In genomic region chr10:36336315-36336714, GRCh38 we compare ENCODE assay signal across 30 cellular contexts.
DNase-seq lines count a peak whose midpoint lies in the region; TF ChIP-seq lines count a peak whose summit lies in the region.
"Had no signal": no experiment of that assay in that cellular context is flagged by ENCODE, and none has a peak within 500 bp of the region (broad histone marks: within the 10 kb centered on the region; RNA-seq: fewer than 3 reads in every experiment).

No MANE protein-coding gene starts in this region.

- no peak overlapping the region for H3K9ac ChIP-seq in mesenchymal stem cell (ENCODE audit: low read length)

- intact Hi-C loops in activated T-helper 1 cell treated with anti-CD3 and anti-CD28 coated beads, Interleukin-12 subunit alpha, Interleukin-12 subunit beta, Interleukin-2, Interleukin-4 antibody, amounts not matched to agents 30 ng/mL and 10 ng/mL and 1 ng/mL, durations not matched to agents 14 hours and 24 hours and 36 hours (cut with micrococcal nuclease), result no loop called here

- CTCF ChIA-PET in AG04450 (lab: Charles Lee), result no interaction called here

- no peak for TF ChIP-seq CTCF in AG04450 (IDR thresholded peaks at IDR 0.05; ENCODE audit: low read depth, low read length)
- TF ChIP-seq CTCF in glutamatergic neuron (IDR thresholded peaks at IDR 0.05; ENCODE audit: partially characterized antibody, unreplicated experiment), result no peak

- H3K9me3 ChIP-seq in AG04450 (ENCODE audit: control insufficient read depth, insufficient read depth, low read length) (no peaks in the 10 kb centered on the region), mesenchymal stem cell (ENCODE audit: control insufficient read depth, low read length) (no peaks in the 10 kb centered on the region)
- H3K9me3 ChIP-seq: neutrophil, psoas muscle had no signal

- no peak overlapping the region for H2BK5ac ChIP-seq in mesenchymal stem cell (ENCODE audit: low read depth, low read length, poor library complexity, severe bottlenecking)

- H2BK12ac ChIP-seq in mesenchymal stem cell (ENCODE audit: low read length in 2 of 2), result no peak overlapping the region

- H3K27me3 Mint-ChIP-seq in activated T-helper 1 cell treated with anti-CD3 and anti-CD28 coated beads, Interleukin-12 subunit alpha, Interleukin-12 subunit beta, Interleukin-2, Interleukin-4 antibody, amounts not matched to agents 30 ng/mL and 10 ng/mL and 1 ng/mL, durations not matched to agents 14 hours and 24 hours and 36 hours (ENCODE audit: insufficient read depth), result no peaks in the 10 kb centered on the region
- H3K27me3 Mint-ChIP-seq in glutamatergic neuron (ENCODE audit: unreplicated experiment), result no peaks in the 10 kb centered on the region
- H3K27me3 Mint-ChIP-seq: activated naive CD8-positive, alpha-beta T cell treated with anti-CD3 and anti-CD28 coated beads, Interleukin-2, amount 10 ng/mL, durations not matched to agents 7 days and 5 days; brain; CD4-positive, alpha-beta T cell; memory B cell; type B pancreatic cell had no signal

- H3K4me1 ChIP-seq in mesenchymal stem cell (ENCODE audit: control insufficient read depth, insufficient read depth, low read depth, low read length), result no peaks in the 10 kb centered on the region
- H3K4me1 ChIP-seq: psoas muscle had no signal

- no peaks in the 10 kb centered on the region for H3K79me1 ChIP-seq in mesenchymal stem cell (replicated peaks; ENCODE audit: low read length, poor library complexity, severe bottlenecking)

- no peak overlapping the region for H3K27ac Mint-ChIP-seq in activated T-helper 1 cell treated with anti-CD3 and anti-CD28 coated beads, Interleukin-12 subunit alpha, Interleukin-12 subunit beta, Interleukin-2, Interleukin-4 antibody, amounts not matched to agents 30 ng/mL and 10 ng/mL and 1 ng/mL, durations not matched to agents 14 hours and 24 hours and 36 hours
- H3K27ac Mint-ChIP-seq in glutamatergic neuron (ENCODE audit: unreplicated experiment), result no peak overlapping the region
- H3K27ac Mint-ChIP-seq: activated naive CD8-positive, alpha-beta T cell treated with anti-CD3 and anti-CD28 coated beads, Interleukin-2, amount 10 ng/mL, durations not matched to agents 7 days and 5 days; activated T-helper 2 cell treated with anti-CD3 and anti-CD28 coated beads, Interferon-gamma antibody, Interleukin-2, Interleukin-4, amounts not matched to agents 10 μg/mL and 5 μg/mL and 100 μg/mL, durations not matched to agents 14 hours and 24 hours and 36 hours; CD4-positive, alpha-beta T cell; memory B cell; type B pancreatic cell had no signal

- H2BK15ac ChIP-seq in mesenchymal stem cell (ENCODE audit: low read depth, poor library complexity, severe bottlenecking), result no peak overlapping the region

- H3K4me3 ChIP-seq in AG04450 (ENCODE audit: low read depth, low read length) (no peak overlapping the region), mesenchymal stem cell (ENCODE audit: insufficient read depth in 1 of 2, low read depth in 1 of 2, low read length in 2 of 2) (no peak overlapping the region)
- H3K4me3 ChIP-seq: psoas muscle had no signal

- H2AK5ac ChIP-seq in mesenchymal stem cell (ENCODE audit: low read length, severe bottlenecking), result no peak overlapping the region

- H3K14ac ChIP-seq in mesenchymal stem cell (ENCODE audit: low read length in 2 of 2), result no peak overlapping the region

- no CpG with 5 or more reads among the region's 2 CpGs for WGBS in mesenchymal stem cell

- H2BK120ac ChIP-seq in mesenchymal stem cell (ENCODE audit: low read depth, low read length), result no peak overlapping the region

- DNase-seq in AG04450 (ENCODE audit: low read depth, low spot score) (peak; percentile 7), GM04504 (ENCODE audit: low read depth) (peak; percentile 24), astrocyte of the hippocampus (ENCODE audit: low read depth, low spot score) (peak; percentile 25), mesenchymal stem cell (peak; percentile 63), NCI-H510A treated with DMSO at 0.1 percent for 48 hours (lab: John Stamatoyannopoulos, UW) (no peak), glutamatergic neuron (no peak), NCI-H510A (lab: John Stamatoyannopoulos, UW) (no peak)
- DNase-seq in activated T-helper 1 cell treated with anti-CD3 and anti-CD28 coated beads, Interleukin-12 subunit alpha, Interleukin-12 subunit beta, Interleukin-2, Interleukin-4 antibody, amounts not matched to agents 30 ng/mL and 10 ng/mL and 1 ng/mL, durations not matched to agents 14 hours and 24 hours and 36 hours (ENCODE audit: low spot score), result no peak
- DNase-seq: activated CD4-positive, alpha-beta T cell treated with anti-CD3 and anti-CD28 coated beads, Interleukin-2, amount 50 U/mL, for 4 hours; activated CD4-positive, CD25-positive, alpha-beta regulatory T cell; activated CD8-positive, alpha-beta memory T cell treated with anti-CD3 and anti-CD28 coated beads, Interleukin-2, amount 50 U/mL, for 48 hours; activated naive CD8-positive, alpha-beta T cell treated with anti-CD3 and anti-CD28 coated beads, Interleukin-2, amount 10 ng/mL, durations not matched to agents 7 days and 5 days; CD4-positive, alpha-beta T cell; effector CD4-positive, alpha-beta T cell; erythroblast; GF-D8; GOT3; KG1; left colon; MV-4-11; NCI-H146; NCI-H524; PC-3; psoas muscle; SHP77 treated with DMSO at 0.1 percent for 48 hours had no signal

- no peaks in the 10 kb centered on the region for H3K27me3 ChIP-seq in AG04450 (ENCODE audit: control insufficient read depth, insufficient read depth, low read length)
- H3K27me3 ChIP-seq in mesenchymal stem cell (ENCODE audit: control insufficient read depth in 1 of 2, insufficient read depth in 1 of 2, low read length in 2 of 2), result no peaks in the 10 kb centered on the region
- H3K27me3 ChIP-seq: neutrophil had no signal

- H4K8ac ChIP-seq in mesenchymal stem cell (ENCODE audit: low read length), result no peak overlapping the region

- no peak overlapping the region for H2AFZ ChIP-seq in mesenchymal stem cell (ENCODE audit: low read depth, low read length)

- no peaks in the 10 kb centered on the region for H3K4me1 Mint-ChIP-seq in activated T-helper 1 cell treated with anti-CD3 and anti-CD28 coated beads, Interleukin-12 subunit alpha, Interleukin-12 subunit beta, Interleukin-2, Interleukin-4 antibody, amounts not matched to agents 30 ng/mL and 10 ng/mL and 1 ng/mL, durations not matched to agents 14 hours and 24 hours and 36 hours (ENCODE audit: low read depth)
- H3K4me1 Mint-ChIP-seq in glutamatergic neuron (ENCODE audit: low read depth, unreplicated experiment), result peaks cover 6% of the 10 kb centered on the region
- H3K4me1 Mint-ChIP-seq: activated naive CD8-positive, alpha-beta T cell treated with anti-CD3 and anti-CD28 coated beads, Interleukin-2, amount 10 ng/mL, durations not matched to agents 7 days and 5 days; memory B cell had no signal

- peaks cover 9% of the 10 kb centered on the region for H3K9me3 Mint-ChIP-seq in activated T-helper 1 cell treated with anti-CD3 and anti-CD28 coated beads, Interleukin-12 subunit alpha, Interleukin-12 subunit beta, Interleukin-2, Interleukin-4 antibody, amounts not matched to agents 30 ng/mL and 10 ng/mL and 1 ng/mL, durations not matched to agents 14 hours and 24 hours and 36 hours
- no peaks in the 10 kb centered on the region for H3K9me3 Mint-ChIP-seq in glutamatergic neuron (ENCODE audit: unreplicated experiment)
- H3K9me3 Mint-ChIP-seq: activated naive CD8-positive, alpha-beta T cell treated with anti-CD3 and anti-CD28 coated beads, Interleukin-2, amount 10 ng/mL, durations not matched to agents 7 days and 5 days; type B pancreatic cell had no signal

- no peaks in the 10 kb centered on the region for H3K36me3 ChIP-seq in mesenchymal stem cell (ENCODE audit: control insufficient read depth in 1 of 2, insufficient read depth in 2 of 2, low read depth in 1 of 2, low read length in 2 of 2)
- H3K36me3 ChIP-seq: neutrophil had no signal

- H3K4ac ChIP-seq in mesenchymal stem cell (ENCODE audit: low read depth in 1 of 2, low read length in 2 of 2), result no peak overlapping the region

- H3K23ac ChIP-seq in mesenchymal stem cell (ENCODE audit: low read length in 2 of 2), result no peak overlapping the region

- no peak overlapping the region for H4K91ac ChIP-seq in mesenchymal stem cell (ENCODE audit: low read length)

- no peak overlapping the region for H3K4me2 ChIP-seq in mesenchymal stem cell (ENCODE audit: low read length, poor library complexity, severe bottlenecking)

- H3K27ac ChIP-seq in AG04450 (ENCODE audit: low read depth, low read length) (no peak overlapping the region), mesenchymal stem cell (ENCODE audit: low read length, poor library complexity, severe bottlenecking) (no peak overlapping the region)
- H3K27ac ChIP-seq: neutrophil, psoas muscle had no signal

- H3K36me3 Mint-ChIP-seq in activated T-helper 1 cell treated with anti-CD3 and anti-CD28 coated beads, Interleukin-12 subunit alpha, Interleukin-12 subunit beta, Interleukin-2, Interleukin-4 antibody, amounts not matched to agents 30 ng/mL and 10 ng/mL and 1 ng/mL, durations not matched to agents 14 hours and 24 hours and 36 hours (ENCODE audit: low read depth), result no peaks in the 10 kb centered on the region
- no peaks in the 10 kb centered on the region for H3K36me3 Mint-ChIP-seq in glutamatergic neuron (ENCODE audit: unreplicated experiment)
- H3K36me3 Mint-ChIP-seq: activated naive CD8-positive, alpha-beta T cell treated with anti-CD3 and anti-CD28 coated beads, Interleukin-2, amount 10 ng/mL, durations not matched to agents 7 days and 5 days; brain; memory B cell; type B pancreatic cell had no signal

- H3K4me3 Mint-ChIP-seq in activated T-helper 1 cell treated with anti-CD3 and anti-CD28 coated beads, Interleukin-12 subunit alpha, Interleukin-12 subunit beta, Interleukin-2, Interleukin-4 antibody, amounts not matched to agents 30 ng/mL and 10 ng/mL and 1 ng/mL, durations not matched to agents 14 hours and 24 hours and 36 hours, result no peak overlapping the region
- no peak overlapping the region for H3K4me3 Mint-ChIP-seq in glutamatergic neuron (ENCODE audit: unreplicated experiment)
- H3K4me3 Mint-ChIP-seq: activated naive CD8-positive, alpha-beta T cell treated with anti-CD3 and anti-CD28 coated beads, Interleukin-2, amount 10 ng/mL, durations not matched to agents 7 days and 5 days; brain; CD4-positive, alpha-beta T cell; memory B cell; type B pancreatic cell had no signal

- POLR2A ChIA-PET in AG04450 (lab: Yijun Ruan, JAX), result interaction anchor here (0.6 kb wide), 1 partner anchor 444 kb away, joined by 4 read pairs; no protein-coding TSS in a partner anchor

- H3K18ac ChIP-seq in mesenchymal stem cell (ENCODE audit: low read depth in 1 of 2, low read length in 2 of 2), result no peak overlapping the region

Comparison
In these comparisons a context has a peak if more than half of its experiments do, and no peak if none do; other contexts are left out.
1. DNase-seq: peak in AG04450 (single experiment), GM04504 (single experiment), astrocyte of the hippocampus (single experiment) and mesenchymal stem cell (single experiment); none in activated T-helper 1 cell treated with anti-CD3 and anti-CD28 coated beads, Interleukin-12 subunit alpha, Interleukin-12 subunit beta, Interleukin-2, Interleukin-4 antibody, amounts not matched to agents 30 ng/mL and 10 ng/mL and 1 ng/mL, durations not matched to agents 14 hours and 24 hours and 36 hours (single experiment), NCI-H510A treated with DMSO at 0.1 percent for 48 hours (single experiment), glutamatergic neuron (single experiment) and NCI-H510A (single experiment).